Comparison of ENCODE assay signal across 8 cellular contexts in genomic region chr9:12784461-12785250, GRCh38. TPM values are rescaled to one million over a fixed set of nuclear protein-coding genes. Genes with fewer than 3 reads are reported as not detected.
DNase-seq lines count a peak whose midpoint lies in the region; ATAC-seq and TF ChIP-seq lines count a peak whose summit lies in the region.

No MANE protein-coding gene starts in this region.

- ATAC-seq in upper lobe of left lung (ENCODE audit: low FRiP score in 2 of 2): peak; percentile 82 to 94
- no peak for ATAC-seq in activated T-helper 17 cell treated with anti-CD3 and anti-CD28 coated beads, Interleukin-2, amount 50 U/mL, for 72 hours (replicated peaks)

- H3K4me1 ChIP-seq in HEK293 (ENCODE audit: control insufficient read depth, insufficient read depth, low read length) (peaks cover 16% of the 10 kb centered on the region), upper lobe of left lung (peaks cover 3 to 24% (median 11%) of the 10 kb centered on the region in 4 donors)

- H3K4me3 ChIP-seq in HEK293 (ENCODE audit: low read depth, low read length) (no peak overlapping the region), upper lobe of left lung (no peak overlapping the region)

- H3K27me3 Mint-ChIP-seq in activated T-helper 17 cell treated with anti-CD3 and anti-CD28 coated beads, Interleukin-2, amount 50 U/mL, for 72 hours: no peaks in the 10 kb centered on the region

- in situ Hi-C loops in GM13976 (cut with MboI; ENCODE audit: low sequenced_read_pairs, unreplicated experiment): no loop called here

- POLR2A ChIA-PET in HEK293 (lab: Yijun Ruan, JAX): interaction anchor here (2.0 kb wide), 1 partner anchor 9 kb away, joined by 17 read pairs; no protein-coding TSS in a partner anchor

- DNase-seq in AG08395 (ENCODE audit: low spot score) (peak; percentile 58), RPMI8226 (peak; percentile 91), iris pigment epithelial cell (ENCODE audit: low read depth) (peak; percentile 97), upper lobe of left lung (peak in 1 of 2 donors; percentile 93), GM13976 (ENCODE audit: low spot score) (no peak)
- DNase-seq in activated CD8-positive, alpha-beta memory T cell treated with anti-CD3 and anti-CD28 coated beads for 24 hours: no peak

- no peaks in the 10 kb centered on the region for H3K36me3 ChIP-seq in HEK293 (ENCODE audit: control insufficient read depth in 2 of 2, insufficient read depth in 1 of 2, low read length in 2 of 2)
- H3K36me3 ChIP-seq in upper lobe of left lung: no peaks in the 10 kb centered on the region

- CTCF ChIA-PET in HEK293 (lab: Yijun Ruan, JAX): interaction anchor here (0.6 to 4.9 kb wide), 2 partner anchors 8 to 100 kb away, joined by 3 to 29 read pairs; partner anchors contain the start of gene LURAP1L

- H3K4me1 Mint-ChIP-seq in activated T-helper 17 cell treated with anti-CD3 and anti-CD28 coated beads, Interleukin-2, amount 50 U/mL, for 72 hours: no peaks in the 10 kb centered on the region

- H3K27ac ChIP-seq in HEK293 (ENCODE audit: extremely low read depth, low read depth, low read length) (peak overlapping the region; percentile 86), upper lobe of left lung (peak overlapping the region; percentile 84 to 89 (median 86))

- H3K27me3 ChIP-seq in upper lobe of left lung: no peaks in the 10 kb centered on the region

- no peak for TF ChIP-seq CTCF in HEK293 (tag by site-specific recombination; IDR thresholded peaks at IDR 0.05)
- TF ChIP-seq CTCF in upper lobe of left lung (IDR thresholded peaks at IDR 0.05): no peak
- TF ChIP-seq CTCF in GM13976 (IDR thresholded peaks at IDR 0.05; ENCODE audit: borderline replicate concordance, control extremely low read depth, extremely low read depth, insufficient read depth, missing control alignments): no peak

- H3K9me3 Mint-ChIP-seq in activated T-helper 17 cell treated with anti-CD3 and anti-CD28 coated beads, Interleukin-2, amount 50 U/mL, for 72 hours: peaks cover 17% of the 10 kb centered on the region

- TF ChIP-seq POLR2A in upper lobe of left lung (IDR thresholded peaks at IDR 0.05): peak in 1 of 4 donors; percentile 34

- H3K4me3 Mint-ChIP-seq in activated T-helper 17 cell treated with anti-CD3 and anti-CD28 coated beads, Interleukin-2, amount 50 U/mL, for 72 hours: no peak overlapping the region

- H3K9me3 ChIP-seq in HEK293 (ENCODE audit: control insufficient read depth, insufficient read depth, low read depth, low read length): no peaks in the 10 kb centered on the region
- no peaks in the 10 kb centered on the region for H3K9me3 ChIP-seq in upper lobe of left lung

- 54 to 57% methylated on average over 6 of the region's 6 CpGs for WGBS in upper lobe of left lung, 2 donors

- H3K27ac Mint-ChIP-seq in activated T-helper 17 cell treated with anti-CD3 and anti-CD28 coated beads, Interleukin-2, amount 50 U/mL, for 72 hours: no peak overlapping the region

- peak in 2 of 4 donors; percentile 70 to 99 for TF ChIP-seq EP300 in upper lobe of left lung (IDR thresholded peaks at IDR 0.05)

- no peaks in the 10 kb centered on the region for H3K36me3 Mint-ChIP-seq in activated T-helper 17 cell treated with anti-CD3 and anti-CD28 coated beads, Interleukin-2, amount 50 U/mL, for 72 hours (ENCODE audit: low read depth)

TF ChIP-seq in HEK293, 187 proteins besides CTCF, POLR2A, EP300 and RAD21 (continues in another document):
- TF ChIP-seq HOXC10 (CRISPR knock-in tag; IDR thresholded peaks at IDR 0.05): no peak
- no peak for TF ChIP-seq ZFP3 (tag by site-specific recombination; IDR thresholded peaks at IDR 0.05; ENCODE audit: low read depth)
- TF ChIP-seq ZNF335 (tag by site-specific recombination; conservative IDR thresholded peaks at IDR 0.05): peak; percentile 33; the same call in 1 of the 2 replicates
- no peak for TF ChIP-seq ZNF776 (tag by site-specific recombination; IDR thresholded peaks at IDR 0.05; ENCODE audit: borderline replicate concordance)
- TF ChIP-seq TRIM28 (IDR thresholded peaks at IDR 0.05; ENCODE audit: borderline replicate concordance, low read length): no peak
- TF ChIP-seq ZNF747 (tag by site-specific recombination; IDR thresholded peaks at IDR 0.05): no peak
- TF ChIP-seq ZNF292 (tag by site-specific recombination; IDR thresholded peaks at IDR 0.05; ENCODE audit: borderline replicate concordance, low read depth): no peak
- TF ChIP-seq OVOL3 (tag by site-specific recombination; IDR thresholded peaks at IDR 0.05): no peak
- TF ChIP-seq ZNF548 (tag by site-specific recombination; IDR thresholded peaks at IDR 0.05): no peak
- TF ChIP-seq SP3 (tag by site-specific recombination; IDR thresholded peaks at IDR 0.05): no peak
- no peak for TF ChIP-seq ZNF654 (tag by site-specific recombination; IDR thresholded peaks at IDR 0.05; ENCODE audit: low read depth)
- TF ChIP-seq ZNF10 (tag by site-specific recombination; IDR thresholded peaks at IDR 0.05): 0 out of 2 replicates have a peak, but pooled peaks have one; percentile 26
- no peak for TF ChIP-seq ZNF585B (tag by site-specific recombination; IDR thresholded peaks at IDR 0.05)
- no peak for TF ChIP-seq ZBTB10 (tag by site-specific recombination; IDR thresholded peaks at IDR 0.05)
- no peak for TF ChIP-seq ZBTB7A (tag by site-specific recombination; IDR thresholded peaks at IDR 0.05; ENCODE audit: low read depth)
- peak; percentile 55 for TF ChIP-seq SP7 (tag by site-specific recombination; IDR thresholded peaks at IDR 0.05)
- no peak for TF ChIP-seq GLI4 (tag by site-specific recombination; IDR thresholded peaks at IDR 0.05)
- TF ChIP-seq ZNF626 (tag by site-specific recombination; IDR thresholded peaks at IDR 0.05): no peak
- TF ChIP-seq ZNF624 (tag by site-specific recombination; IDR thresholded peaks at IDR 0.05): no peak
- TF ChIP-seq ZNF2 (tag by site-specific recombination; IDR thresholded peaks at IDR 0.05): no peak
- peak; percentile 40; the same call in 1 of the 2 replicates for TF ChIP-seq ZXDB (tag by site-specific recombination; IDR thresholded peaks at IDR 0.05)
- TF ChIP-seq ZSCAN18 (tag by site-specific recombination; IDR thresholded peaks at IDR 0.05): no peak
- TF ChIP-seq ZNF423 (tag by site-specific recombination; IDR thresholded peaks at IDR 0.05): no peak
- no peak for TF ChIP-seq ZNF18 (tag by site-specific recombination; IDR thresholded peaks at IDR 0.05)
- no peak for TF ChIP-seq ZNF211 (tag by site-specific recombination; IDR thresholded peaks at IDR 0.05; ENCODE audit: low read depth)
- TF ChIP-seq ZNF707 (tag by site-specific recombination; IDR thresholded peaks at IDR 0.05): no peak
- no peak for TF ChIP-seq YY1 (tag by site-specific recombination; IDR thresholded peaks at IDR 0.05)

RNA-seq across cellular contexts. Expression of gene LURAP1L, which starts 9.8 kb away (rescaled TPM):
- 10 to 100 TPM; 25.4 to 59.7 (median 33.6) TPM for total RNA-seq in upper lobe of left lung
- not detected for total RNA-seq in activated T-helper 17 cell treated with anti-CD3 and anti-CD28 coated beads, Interleukin-2, amount 50 U/mL, for 72 hours

Comparison
In these comparisons a context has a peak if more than half of its experiments do, and no peak if none do; other contexts are left out.
1. DNase-seq: peak in AG08395 (single experiment), RPMI8226 (single experiment) and iris pigment epithelial cell (single experiment); none in GM13976 (single experiment) and activated CD8-positive, alpha-beta memory T cell treated with anti-CD3 and anti-CD28 coated beads for 24 hours (single experiment).
2. RNA of gene LURAP1L, which starts 9.8 kb away (total RNA-seq): 25.4 to 59.7 TPM in upper lobe of left lung; not detected in activated T-helper 17 cell treated with anti-CD3 and anti-CD28 coated beads, Interleukin-2, amount 50 U/mL, for 72 hours; every median in the first group is over 10 times any median in the second.